In genomic region chr1:78519446-78519845, GRCh38 we compare ENCODE assay signal across 20 cellular contexts. TPM values are rescaled to one million over a fixed set of nuclear protein-coding genes. Genes with fewer than 3 reads are reported as not detected.
DNase-seq lines count a peak whose midpoint lies in the region; FAIRE-seq and TF ChIP-seq lines count a peak whose summit lies in the region.
"Had no signal": no experiment of that assay in that cellular context is flagged by ENCODE, and none has a peak within 500 bp of the region (broad histone marks: within the 10 kb centered on the region; RNA-seq: fewer than 3 reads in every experiment).

No MANE protein-coding gene starts in this region.

- no peak for TF ChIP-seq CTCF in AG09309 (IDR thresholded peaks at IDR 0.05; ENCODE audit: control insufficient read depth, insufficient read depth, low read depth, low read length, missing control alignments)

- peak; percentile 20 for FAIRE-seq in H54 (lab: Jason Lieb, UNC)
- FAIRE-seq: A204.1, GM12878, GM18507 had no signal

- H3K4me3 ChIP-seq in AG09309 (ENCODE audit: control insufficient read depth, low read depth, low read length) = no peak overlapping the region
- H3K4me3 ChIP-seq: GM12878 had no signal

- DNase-seq in AG09309 (ENCODE audit: low read depth) (peak; percentile 21), H54 (ENCODE audit: insufficient read length, low spot score) (no peak), RPMI7951 (ENCODE audit: low read depth) (peak; percentile 76), foreskin melanocyte (peak; percentile 19), globus pallidus (ENCODE audit: low spot score) (no peak), HT-29 (ENCODE audit: low spot score) (no peak), DMS 273 (lab: John Stamatoyannopoulos, UW; ENCODE audit: unreplicated experiment) (no peak)
- no peak for DNase-seq in stimulated activated CD4-positive, alpha-beta T cell treated with anti-CD3 and anti-CD28 coated beads, Interleukin-2, amount 100 ng/mL, for 48 hours
- DNase-seq: BE2C, DMS153, KG1, NCI-H1105 treated with DMSO at 0.1 percent for 48 hours, NCI-H187, NCI-H446, NCI-H748 treated with DMSO at 0.1 percent for 48 hours, SHP77 treated with DMSO at 0.1 percent for 48 hours had no signal

- TF ChIP-seq POLR2A in H54 (IDR thresholded peaks at IDR 0.05; ENCODE audit: low read depth, low read length) = no peak

RNA-seq across cellular contexts. Expression of gene PTGFR, which starts 28.7 kb away (rescaled TPM):
- 31.3 and 39.9 TPM in 2 replicates for total RNA-seq in RPMI7951 (2014; rRNA removed; shearing (Covaris generic))
- total RNA-seq in HT-29 (2014; rRNA removed; shearing (Covaris generic)) = not detected in 2 replicates
- total RNA-seq: G401, GM12878 had no signal

Comparison
In these comparisons a context has a peak if more than half of its experiments do, and no peak if none do; other contexts are left out.
1. DNase-seq: peak in AG09309 (single experiment), RPMI7951 (single experiment) and foreskin melanocyte (single experiment); none in H54 (single experiment), globus pallidus (single experiment), HT-29 (single experiment), stimulated activated CD4-positive, alpha-beta T cell treated with anti-CD3 and anti-CD28 coated beads, Interleukin-2, amount 100 ng/mL, for 48 hours (0 of 2) and DMS 273 (single experiment).
2. RNA of gene PTGFR, which starts 28.7 kb away (total RNA-seq): 31.3 to 39.9 TPM in RPMI7951; not detected in HT-29; every median in the first group is over 10 times any median in the second.